ENCODE assay signal across 14 cellular contexts in genomic region chr16:83802559-83802958, GRCh38. TPM values are rescaled to one million over a fixed set of nuclear protein-coding genes. Genes with fewer than 3 reads are reported as not detected.
A peak's percentile ranks its signal among the peaks of the same experiment; 100 is the strongest.
DNase-seq lines count a peak whose midpoint lies in the region; ATAC-seq and TF ChIP-seq lines count a peak whose summit lies in the region.
"Had no signal": no experiment of that assay in that cellular context is flagged by ENCODE, and none has a peak within 500 bp of the region (broad histone marks: within the 10 kb centered on the region; RNA-seq: fewer than 3 reads in every experiment).

No MANE protein-coding gene starts in this region.

- H3K27me3 ChIP-seq in endodermal cell (ENCODE audit: control insufficient read depth, insufficient read depth, low read length, poor library complexity, severe bottlenecking), result no peaks in the 10 kb centered on the region
- H3K27me3 ChIP-seq in neural progenitor cell, result no peaks in the 10 kb centered on the region
- H3K27me3 ChIP-seq in aorta (ENCODE audit: control insufficient read depth in 1 of 2, insufficient read depth in 2 of 2, low read length in 1 of 2), result no peaks in the 10 kb centered on the region

- H3K4me1 Mint-ChIP-seq in endodermal cell (peaks cover 20% of the 10 kb centered on the region), neural progenitor cell (peaks cover 6% of the 10 kb centered on the region)
- H3K4me1 Mint-ChIP-seq in activated CD8-positive, alpha-beta memory T cell treated with anti-CD3 and anti-CD28 coated beads, Interleukin-2, amount 10 ng/mL, durations not matched to agents 7 days and 5 days, result peaks cover 15% of the 10 kb centered on the region

- TF ChIP-seq CTCF in endodermal cell (conservative IDR thresholded peaks at IDR 0.05), result no peak
- TF ChIP-seq CTCF in neural progenitor cell (IDR thresholded peaks at IDR 0.05), result no peak

- H3K36me3 ChIP-seq in endodermal cell (ENCODE audit: control insufficient read depth, insufficient read depth, low read length) (no peaks in the 10 kb centered on the region), neural progenitor cell (no peaks in the 10 kb centered on the region), aorta (ENCODE audit: control insufficient read depth in 1 of 2, insufficient read depth in 2 of 2, low read length in 1 of 2) (no peaks in the 10 kb centered on the region)

- H3K9me3 Mint-ChIP-seq in endodermal cell (no peaks in the 10 kb centered on the region), neural progenitor cell (peaks cover 4% of the 10 kb centered on the region)
- H3K9me3 Mint-ChIP-seq in activated CD8-positive, alpha-beta memory T cell treated with anti-CD3 and anti-CD28 coated beads, Interleukin-2, amount 10 ng/mL, durations not matched to agents 7 days and 5 days (ENCODE audit: low read depth), result no peaks in the 10 kb centered on the region
- H3K9me3 Mint-ChIP-seq: activated T-helper 1 cell treated with anti-CD3 and anti-CD28 coated beads, Interleukin-12 subunit alpha, Interleukin-12 subunit beta, Interleukin-2, Interleukin-4 antibody, amounts not matched to agents 30 ng/mL and 10 ng/mL and 1 ng/mL, durations not matched to agents 14 hours and 24 hours and 36 hours had no signal

- H3K27ac Mint-ChIP-seq in endodermal cell (no peak overlapping the region), neural progenitor cell (no peak overlapping the region)
- H3K27ac Mint-ChIP-seq in activated CD8-positive, alpha-beta memory T cell treated with anti-CD3 and anti-CD28 coated beads, Interleukin-2, amount 10 ng/mL, durations not matched to agents 7 days and 5 days, result no peak overlapping the region
- H3K27ac Mint-ChIP-seq: activated T-helper 1 cell treated with anti-CD3 and anti-CD28 coated beads, Interleukin-12 subunit alpha, Interleukin-12 subunit beta, Interleukin-2, Interleukin-4 antibody, amounts not matched to agents 30 ng/mL and 10 ng/mL and 1 ng/mL, durations not matched to agents 14 hours and 24 hours and 36 hours had no signal

- intact Hi-C loops in Right ventricle myocardium inferior (cut with DNase I), result no loop called here
- intact Hi-C loops in cardiac septum (cut with DNase I), result no loop called here
- intact Hi-C loops in aorta (cut with DNase I), result loop anchor here in 1 of 2 donors (10.0 kb wide), 2 partner anchors 88 to 118 kb away; no protein-coding TSS in a partner anchor

- no peak for ATAC-seq in Right ventricle myocardium inferior
- ATAC-seq in aorta (ENCODE audit: low FRiP score), result no peak
- no peak for ATAC-seq in GM21367 (IDR thresholded peaks at IDR 0.05; ENCODE audit: unreplicated experiment)
- no peak for ATAC-seq in activated CD8-positive, alpha-beta memory T cell treated with anti-CD3 and anti-CD28 coated beads, Interleukin-2, amount 10 ng/mL, durations not matched to agents 7 days and 5 days
- ATAC-seq: HCT116 had no signal

- H3K36me3 Mint-ChIP-seq in endodermal cell (ENCODE audit: low read depth) (no peaks in the 10 kb centered on the region), neural progenitor cell (peaks cover 3% of the 10 kb centered on the region)
- no peaks in the 10 kb centered on the region for H3K36me3 Mint-ChIP-seq in activated CD8-positive, alpha-beta memory T cell treated with anti-CD3 and anti-CD28 coated beads, Interleukin-2, amount 10 ng/mL, durations not matched to agents 7 days and 5 days

- no peaks in the 10 kb centered on the region for H3F3A ChIP-seq in neural progenitor cell (ENCODE audit: low read depth)

- H3K4me1 ChIP-seq in endodermal cell (ENCODE audit: control insufficient read depth, insufficient read depth, low read length), result no peaks in the 10 kb centered on the region
- H3K4me1 ChIP-seq in neural progenitor cell, result no peaks in the 10 kb centered on the region
- peaks cover 0 to 1% of the 10 kb centered on the region in 2 donors for H3K4me1 ChIP-seq in aorta (ENCODE audit: control insufficient read depth in 1 of 2, insufficient read depth in 2 of 2, low read length in 2 of 2)

- H4K20me1 ChIP-seq in neural progenitor cell (ENCODE audit: low read depth), result no peaks in the 10 kb centered on the region

- CTCF ChIA-PET in activated CD8-positive, alpha-beta memory T cell treated with anti-CD3 and anti-CD28 coated beads, Interleukin-2, amount 10 ng/mL, durations not matched to agents 7 days and 5 days (lab: Charles Lee), result no interaction called here

- no peak overlapping the region for H3K4me2 ChIP-seq in neural progenitor cell

- DNase-seq in Right ventricle myocardium inferior (ENCODE audit: missing footprints), result peak; percentile 32
- no peak for DNase-seq in cardiac septum (ENCODE audit: low spot score)
- DNase-seq in endodermal cell, result peak; percentile 70
- DNase-seq in neural progenitor cell (ENCODE audit: low spot score), result no peak
- DNase-seq in aorta, result no peak
- no peak for DNase-seq in activated CD4-positive, CD25-positive, alpha-beta regulatory T cell (lab: John Stamatoyannopoulos, UW)
- no peak for DNase-seq in activated CD8-positive, alpha-beta memory T cell treated with anti-CD3 and anti-CD28 coated beads, Interleukin-2, amount 10 ng/mL, durations not matched to agents 7 days and 5 days
- DNase-seq: cerebellar nuclear complex, NCI-H146 had no signal

- H3K4me3 Mint-ChIP-seq in endodermal cell, result no peak overlapping the region
- no peak overlapping the region for H3K4me3 Mint-ChIP-seq in neural progenitor cell
- H3K4me3 Mint-ChIP-seq in activated CD8-positive, alpha-beta memory T cell treated with anti-CD3 and anti-CD28 coated beads, Interleukin-2, amount 10 ng/mL, durations not matched to agents 7 days and 5 days, result no peak overlapping the region
- H3K4me3 Mint-ChIP-seq: activated T-helper 1 cell treated with anti-CD3 and anti-CD28 coated beads, Interleukin-12 subunit alpha, Interleukin-12 subunit beta, Interleukin-2, Interleukin-4 antibody, amounts not matched to agents 30 ng/mL and 10 ng/mL and 1 ng/mL, durations not matched to agents 14 hours and 24 hours and 36 hours had no signal

- H3K4me3 ChIP-seq in endodermal cell (ENCODE audit: low read length) (no peak overlapping the region), neural progenitor cell (no peak overlapping the region), aorta (ENCODE audit: low read length in 2 of 2) (peak overlapping the region; percentile 17 to 38)

- no peaks in the 10 kb centered on the region for H3K27me3 Mint-ChIP-seq in endodermal cell (ENCODE audit: insufficient read depth)
- peaks cover 10% of the 10 kb centered on the region for H3K27me3 Mint-ChIP-seq in neural progenitor cell (ENCODE audit: insufficient read depth, low read depth)
- H3K27me3 Mint-ChIP-seq in activated CD8-positive, alpha-beta memory T cell treated with anti-CD3 and anti-CD28 coated beads, Interleukin-2, amount 10 ng/mL, durations not matched to agents 7 days and 5 days, result peaks cover 25% of the 10 kb centered on the region

- 39 to 54% methylated on average over 5 to 7 of the region's 7 CpGs for WGBS in endodermal cell (ENCODE audit: insufficient coverage in 1 of 2, insufficient read length in 1 of 2), 2 experiments
- 23 to 26% methylated on average over 7 of the region's 7 CpGs for whole genome bisulfite sequencing in aorta, 2 donors

- H3K9ac ChIP-seq in endodermal cell (ENCODE audit: extremely low read depth, low read length, poor library complexity, severe bottlenecking), result no peak overlapping the region
- no peak overlapping the region for H3K9ac ChIP-seq in neural progenitor cell

- no peaks in the 10 kb centered on the region for H3K79me2 ChIP-seq in neural progenitor cell (ENCODE audit: low read depth)

- H2AFZ ChIP-seq in neural progenitor cell (replicated peaks), result peak overlapping the region; percentile 60

- H3K27ac ChIP-seq in endodermal cell (ENCODE audit: low read depth, low read length), result no peak overlapping the region
- H3K27ac ChIP-seq in neural progenitor cell, result no peak overlapping the region
- no peak overlapping the region for H3K27ac ChIP-seq in aorta (ENCODE audit: low read depth in 1 of 2, low read length in 2 of 2)
- H3K27ac ChIP-seq: 22Rv1, HL-60 had no signal

- H3K9me3 ChIP-seq in endodermal cell (ENCODE audit: control insufficient read depth, low read length) (no peaks in the 10 kb centered on the region), neural progenitor cell (ENCODE audit: low read depth) (no peaks in the 10 kb centered on the region), aorta (ENCODE audit: control insufficient read depth, low read length) (no peaks in the 10 kb centered on the region)

RNA-seq across cellular contexts. Expression of gene HSBP1, which starts 5.2 kb away (rescaled TPM):
- total RNA-seq in Right ventricle myocardium inferior (189 TPM), cardiac septum (126 TPM), endodermal cell (100 to 1,000 TPM; 229 to 239 TPM), neural progenitor cell (ENCODE audit: low replicate concordance) (36.6 and 87.6 TPM in 2 replicates), aorta (10 to 100 TPM; 71.0 to 74.3 TPM)
- polyA plus RNA-seq in endodermal cell (2013, experiment 1 of 2), result 229 TPM
- 209 TPM for polyA plus RNA-seq in endodermal cell (2013, experiment 2 of 2)
- polyA plus RNA-seq in aorta, result 10 to 100 TPM; 24.0 to 27.2 TPM
- 10 to 100 TPM; 56.5 to 72.8 TPM for total RNA-seq in activated CD8-positive, alpha-beta memory T cell treated with anti-CD3 and anti-CD28 coated beads, Interleukin-2, amount 10 ng/mL, durations not matched to agents 7 days and 5 days

Comparison
In these comparisons a context has a peak if more than half of its experiments do, and no peak if none do; other contexts are left out.
1. DNase-seq: peak in Right ventricle myocardium inferior (single experiment) and endodermal cell (single experiment); none in cardiac septum (single experiment), neural progenitor cell (single experiment), aorta (0 of 2), activated CD4-positive, CD25-positive, alpha-beta regulatory T cell (0 of 4) and activated CD8-positive, alpha-beta memory T cell treated with anti-CD3 and anti-CD28 coated beads, Interleukin-2, amount 10 ng/mL, durations not matched to agents 7 days and 5 days (single experiment).
2. H3K4me3 ChIP-seq: peak in aorta (2 of 2); none in endodermal cell (single experiment) and neural progenitor cell (single experiment).